ENCODE assay signal across 14 cellular contexts in genomic region chr13:85693889-85694511, GRCh38.
A peak's percentile ranks its signal among the peaks of the same experiment; 100 is the strongest.
DNase-seq lines count a peak whose midpoint lies in the region; ATAC-seq and TF ChIP-seq lines count a peak whose summit lies in the region.
"Had no signal": no experiment of that assay in that cellular context is flagged by ENCODE, and none has a peak within 500 bp of the region (broad histone marks: within the 10 kb centered on the region; RNA-seq: fewer than 3 reads in every experiment).

No MANE protein-coding gene starts in this region.

- intact Hi-C loops in mammary epithelial cell (cut with micrococcal nuclease), result no loop called here

- H4K12ac ChIP-seq in trophoblast cell (ENCODE audit: low read depth, low read length), result no peak overlapping the region

- H3K9me3 ChIP-seq in mammary epithelial cell (replicated peaks; ENCODE audit: insufficient read depth, low read length) (no peaks in the 10 kb centered on the region), trophoblast cell (ENCODE audit: insufficient read depth, low read depth, low read length) (no peaks in the 10 kb centered on the region)

- dilution Hi-C loops in mammary epithelial cell (cut with HindIII; ENCODE audit: low sequenced_read_pairs), result no loop called here

- no peak for ATAC-seq in GM19035 (IDR thresholded peaks at IDR 0.05; ENCODE audit: unreplicated experiment)
- no peak for ATAC-seq in GM18907 (IDR thresholded peaks at IDR 0.05; ENCODE audit: unreplicated experiment)
- ATAC-seq: activated naive CD8-positive, alpha-beta T cell treated with anti-CD3 and anti-CD28 coated beads, Interleukin-2, amount 50 U/mL, for 24 hours had no signal

- H4K8ac ChIP-seq in trophoblast cell (ENCODE audit: low read depth, low read length), result no peak overlapping the region

- H3K79me2 ChIP-seq in mammary epithelial cell (ENCODE audit: insufficient read depth, low read length) (no peaks in the 10 kb centered on the region), trophoblast cell (ENCODE audit: control insufficient read depth, insufficient read depth, low read length, poor library complexity) (no peaks in the 10 kb centered on the region)

- no peaks in the 10 kb centered on the region for H3K79me1 ChIP-seq in trophoblast cell (ENCODE audit: low read length)

- TF ChIP-seq CTCF in mammary epithelial cell (conservative IDR thresholded peaks at IDR 0.05 in 1 of 2, IDR thresholded peaks at IDR 0.05 in 1 of 2; ENCODE audit: extremely low read depth in 1 of 2, insufficient read depth in 1 of 2, low read depth in 1 of 2, low read length in 2 of 2), result no peak

- H3K14ac ChIP-seq in trophoblast cell (ENCODE audit: low read length), result no peak overlapping the region

- no peaks in the 10 kb centered on the region for H3K4me1 ChIP-seq in mammary epithelial cell (ENCODE audit: insufficient read depth, low read length)
- peaks cover 0 to 2% of the 10 kb centered on the region in 2 experiments for H3K4me1 ChIP-seq in trophoblast cell (ENCODE audit: control insufficient read depth in 1 of 2, insufficient read depth in 2 of 2, low read length in 2 of 2)

- H3K4ac ChIP-seq in trophoblast cell (ENCODE audit: low read depth, low read length), result no peak overlapping the region

- WGBS in mammary epithelial cell (ENCODE audit: low coverage, missing lambda C conversion rate), result 85% methylated on average over 7 of the region's 7 CpGs
- WGBS in trophoblast cell (ENCODE audit: extremely low coverage, insufficient coverage, insufficient read length), result no CpG with 5 or more reads among the region's 7 CpGs

- peak; percentile 16 for DNase-seq in DMS153 (lab: John Stamatoyannopoulos, UW)
- DNase-seq in DMS153 treated with DMSO at 0.1 percent for 48 hours (lab: John Stamatoyannopoulos, UW; ENCODE audit: unreplicated experiment), result no peak
- peak; percentile 75 for DNase-seq in NOMO-1 treated with dmso at 0.1 percent for 144 hours (lab: John Stamatoyannopoulos, UW; ENCODE audit: unreplicated experiment)
- no peak for DNase-seq in mammary epithelial cell
- DNase-seq in trophoblast cell, result no peak
- DNase-seq in SHP77 treated with DMSO at 0.1 percent for 48 hours (lab: John Stamatoyannopoulos, UW), result no peak
- DNase-seq: activated CD8-positive, alpha-beta memory T cell treated with anti-CD3 and anti-CD28 coated beads, Interleukin-2, amount 50 U/mL, for 4 hours; activated naive CD8-positive, alpha-beta T cell treated with anti-CD3 and anti-CD28 coated beads, Interleukin-2, amount 50 U/mL, for 24 hours; NCI-H1048; NCI-H774; T1000 had no signal

- H3K18ac ChIP-seq in trophoblast cell (ENCODE audit: low read length), result no peak overlapping the region

- no peak overlapping the region for H2BK5ac ChIP-seq in trophoblast cell (ENCODE audit: low read depth, low read length, poor library complexity)

- no peak overlapping the region for H2AK5ac ChIP-seq in trophoblast cell (ENCODE audit: low read length)

- CTCF ChIA-PET in mammary epithelial cell (lab: Charles Lee; ENCODE audit: low non-redundant PET), result no interaction called here

- H3K27ac ChIP-seq in mammary epithelial cell (ENCODE audit: insufficient read depth, low read depth, low read length) (no peak overlapping the region), trophoblast cell (ENCODE audit: low read depth, low read length) (no peak overlapping the region)
- H3K27ac ChIP-seq: 22Rv1 had no signal

- H3K4me3 ChIP-seq in mammary epithelial cell (replicated peaks in 1 of 3; ENCODE audit: insufficient read depth in 1 of 3, low read depth in 2 of 3, low read length in 3 of 3), result no peak overlapping the region
- no peak overlapping the region for H3K4me3 ChIP-seq in trophoblast cell (ENCODE audit: low read depth, low read length)

- H3K23ac ChIP-seq in trophoblast cell (ENCODE audit: low read length), result no peak overlapping the region

- no peak overlapping the region for H3K4me2 ChIP-seq in mammary epithelial cell (ENCODE audit: insufficient read depth, low read depth, low read length)
- no peak overlapping the region for H3K4me2 ChIP-seq in trophoblast cell (ENCODE audit: low read length)

- peak overlapping the region; percentile 65 for H2AFZ ChIP-seq in mammary epithelial cell (ENCODE audit: low read depth, low read length)
- no peak overlapping the region for H2AFZ ChIP-seq in trophoblast cell (ENCODE audit: insufficient read depth, low read length, poor library complexity)

- H3K27me3 ChIP-seq in mammary epithelial cell (ENCODE audit: insufficient read depth, low read length) (no peaks in the 10 kb centered on the region), trophoblast cell (ENCODE audit: insufficient read depth, low read length) (no peaks in the 10 kb centered on the region)

- no TSS peak for BruUV-seq in mammary epithelial cell (replicated peaks; lab: Mats Ljungman, UMichigan)

- no peak overlapping the region for H2BK12ac ChIP-seq in trophoblast cell (ENCODE audit: low read length)

- H2BK120ac ChIP-seq in trophoblast cell (ENCODE audit: insufficient read depth, low read length, poor library complexity), result no peak overlapping the region

- H4K20me1 ChIP-seq in mammary epithelial cell (ENCODE audit: insufficient read depth, low read length), result no peaks in the 10 kb centered on the region

- in situ Hi-C loops in mammary epithelial cell (cut with MboI; ENCODE audit: low sequenced_read_pairs in 2 of 2), result no loop called here

- no peaks in the 10 kb centered on the region for H3K36me3 ChIP-seq in mammary epithelial cell (ENCODE audit: insufficient read depth, low read length)
- H3K36me3 ChIP-seq in trophoblast cell (ENCODE audit: control insufficient read depth in 1 of 2, insufficient read depth in 2 of 2, low read length in 2 of 2), result no peaks in the 10 kb centered on the region

- H4K91ac ChIP-seq in trophoblast cell (ENCODE audit: low read depth, low read length), result no peak overlapping the region

- no peak overlapping the region for H3K9ac ChIP-seq in mammary epithelial cell (ENCODE audit: insufficient read depth, low read length)
- peak overlapping the region; percentile 19 for H3K9ac ChIP-seq in trophoblast cell (ENCODE audit: low read length)

Comparison
In these comparisons a context has a peak if more than half of its experiments do, and no peak if none do; other contexts are left out.
1. DNase-seq: peak in DMS153 (single experiment) and NOMO-1 treated with dmso at 0.1 percent for 144 hours (single experiment); none in DMS153 treated with DMSO at 0.1 percent for 48 hours (single experiment), mammary epithelial cell (single experiment), trophoblast cell (0 of 2) and SHP77 treated with DMSO at 0.1 percent for 48 hours (single experiment).